8 cellular contexts compared by ENCODE assay signal in the genomic region with DNA sequence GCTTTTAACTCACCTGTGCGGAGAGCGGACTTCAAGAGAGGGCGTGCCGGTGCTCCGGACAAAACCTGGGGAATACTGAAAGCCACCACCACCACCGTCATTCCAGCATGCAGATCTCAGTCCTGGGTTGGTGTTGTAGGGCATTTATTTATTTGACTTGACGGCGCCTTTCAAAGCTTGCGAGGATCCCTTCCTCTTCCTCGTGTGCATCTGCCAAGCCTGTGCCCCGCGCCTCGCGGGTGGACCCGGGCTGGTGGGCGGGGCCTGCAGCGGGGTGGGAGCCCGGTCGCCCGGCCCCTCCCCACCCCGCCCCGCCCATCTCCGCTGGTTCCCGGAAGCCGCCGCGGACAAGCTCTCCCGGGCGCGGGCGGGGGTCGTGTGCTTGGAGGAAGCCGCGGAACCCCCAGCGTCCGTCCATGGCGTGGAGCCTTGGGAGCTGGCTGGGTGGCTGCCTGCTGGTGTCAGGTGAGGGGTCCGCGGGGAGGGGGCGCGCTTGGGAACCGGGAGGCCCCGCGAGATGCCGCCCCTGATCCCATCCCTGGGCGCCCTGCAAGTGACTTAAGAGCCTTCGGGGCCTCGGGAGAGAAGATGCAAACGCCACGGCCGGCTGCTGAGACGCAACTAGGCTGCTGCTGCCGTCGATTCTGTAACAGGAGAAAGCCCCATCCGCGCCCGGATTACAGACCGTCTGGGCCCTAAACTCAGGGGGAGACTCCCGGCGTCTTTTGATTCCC. TPM values are rescaled to one million over a fixed set of nuclear protein-coding genes. Genes with fewer than 3 reads are reported as not detected.
A peak's percentile ranks its signal among the peaks of the same experiment; 100 is the strongest.
DNase-seq lines count a peak whose midpoint lies in the region; ATAC-seq, FAIRE-seq and TF ChIP-seq lines count a peak whose summit lies in the region.

A gene (plus strand): TSS at position 318 of the 734 bp plus-strand sequence. CDS start 99 bp downstream, at position 417.

- H3F3A ChIP-seq in smooth muscle cell (ENCODE audit: low read depth): no peaks in the 10 kb centered on the region

- DNase-seq in GM12892 (ENCODE audit: insufficient read length) (peak; percentile 74), NCI-H2227 (lab: John Stamatoyannopoulos, UW; ENCODE audit: unreplicated experiment) (peak; percentile 82), breast epithelium (ENCODE audit: low spot score in 2 of 2) (peak; percentile 54 to 57), iPS-NIHi7 (ENCODE audit: extremely low spot score) (peak; percentile 94), smooth muscle cell (lab: John Stamatoyannopoulos, UW; ENCODE audit: unreplicated experiment) (peak; percentile 65)

- 2% methylated on average over 51 of the region's 60 CpGs for WGBS in smooth muscle cell (ENCODE audit: low lambda C conversion rate)

- H3K79me2 ChIP-seq in smooth muscle cell (ENCODE audit: low read depth): peaks cover 12% of the 10 kb centered on the region

- H3K36me3 ChIP-seq in breast epithelium: no peaks in the 10 kb centered on the region
- H3K36me3 ChIP-seq in smooth muscle cell (ENCODE audit: low read depth): no peaks in the 10 kb centered on the region

- no peak for TF ChIP-seq CTCF in WI38 (IDR thresholded peaks at IDR 0.05; ENCODE audit: low read depth, low read length)
- TF ChIP-seq CTCF in breast epithelium (IDR thresholded peaks at IDR 0.05): no peak
- TF ChIP-seq CTCF in smooth muscle cell (IDR thresholded peaks at IDR 0.05; ENCODE audit: borderline replicate concordance, insufficient read depth, poor library complexity, severe bottlenecking): no peak

- H3K4me2 ChIP-seq in smooth muscle cell: peak within 1 kb of the TSS; percentile 94

- H3K9ac ChIP-seq in smooth muscle cell (ENCODE audit: low read depth): peak within 1 kb of the TSS; percentile 58

- H3K9me3 ChIP-seq in breast epithelium: no peaks in the 10 kb centered on the region
- no peaks in the 10 kb centered on the region for H3K9me3 ChIP-seq in smooth muscle cell (replicated peaks; ENCODE audit: low read depth)

- TF ChIP-seq POLR2A in GM12892 (IDR thresholded peaks at IDR 0.05; ENCODE audit: low read depth, low read length): peak; percentile 66
- TF ChIP-seq POLR2A in breast epithelium (IDR thresholded peaks at IDR 0.05): no peak

- H4K20me1 ChIP-seq in smooth muscle cell (ENCODE audit: low read depth): peaks cover 14% of the 10 kb centered on the region

- peak within 1 kb of the TSS; percentile 88 to 95 for H3K27ac ChIP-seq in breast epithelium
- H3K27ac ChIP-seq in smooth muscle cell (ENCODE audit: low read depth): no peak within 1 kb of the TSS

- intact Hi-C loops in breast epithelium (cut with DNase I; ENCODE audit: low total_unique reads): no loop called here

- FAIRE-seq in GM12892 (lab: Jason Lieb, UNC): peak; percentile 75

- H3K4me1 ChIP-seq in breast epithelium (no peaks in the 10 kb centered on the region), smooth muscle cell (ENCODE audit: low read depth) (peaks cover 7% of the 10 kb centered on the region)

- H3K4me3 ChIP-seq in WI38 (ENCODE audit: low read depth, low read length): peak within 1 kb of the TSS; percentile 72
- H3K4me3 ChIP-seq in breast epithelium: peak within 1 kb of the TSS; percentile 74 to 98 (median 85)
- H3K4me3 ChIP-seq in smooth muscle cell: peak within 1 kb of the TSS; percentile 82

- no peaks in the 10 kb centered on the region for H3K27me3 ChIP-seq in breast epithelium
- H3K27me3 ChIP-seq in smooth muscle cell (ENCODE audit: low read depth): no peaks in the 10 kb centered on the region

- peak; percentile 34 for ATAC-seq in HG02870 (IDR thresholded peaks at IDR 0.05; ENCODE audit: unreplicated experiment)
- no peak for ATAC-seq in GM18519 (IDR thresholded peaks at IDR 0.05; ENCODE audit: low FRiP score, unreplicated experiment)

- H2AFZ ChIP-seq in smooth muscle cell (ENCODE audit: low read depth): peak within 1 kb of the TSS; percentile 67

RNA-seq across cellular contexts. Expression of the gene that starts here (rescaled TPM):
- polyA plus RNA-seq in GM12892 (2012; ENCODE audit: missing spikeins): 31.1 TPM
- 10 to 100 TPM; 31.0 to 39.5 (median 31.8) TPM for total RNA-seq in breast epithelium
- 33.4 and 34.4 TPM in 2 replicates for total RNA-seq in smooth muscle cell
- 35.2 and 40.2 TPM in 2 replicates for polyA plus RNA-seq in smooth muscle cell
